12 cellular contexts compared by ENCODE assay signal in genomic region chr2:42172020-42172419, GRCh38. TPM values are rescaled to one million over a fixed set of nuclear protein-coding genes. Genes with fewer than 3 reads are reported as not detected.
A peak's percentile ranks its signal among the peaks of the same experiment; 100 is the strongest.
DNase-seq lines count a peak whose midpoint lies in the region; ATAC-seq and TF ChIP-seq lines count a peak whose summit lies in the region.
"Had no signal": no experiment of that assay in that cellular context is flagged by ENCODE, and none has a peak within 500 bp of the region (broad histone marks: within the 10 kb centered on the region; RNA-seq: fewer than 3 reads in every experiment).

No MANE protein-coding gene starts in this region.

- DNase-seq in HAP-1 (ENCODE audit: low spot score in 2 of 2): no peak
- no peak for DNase-seq in colonic mucosa
- DNase-seq in mesothelial cell of epicardium (ENCODE audit: low spot score in 2 of 2, unreplicated experiment in 2 of 2): no peak
- DNase-seq in progenitor cell of endocrine pancreas (ENCODE audit: low spot score, unreplicated experiment): no peak
- no peak for DNase-seq in GM19238 (ENCODE audit: insufficient read length, low spot score)
- DNase-seq in Right ventricle myocardium superior: no peak
- DNase-seq: activated T-cell treated with anti-CD3 and anti-CD28 coated beads, Interleukin-2, amount 50 U/mL, for 48 hours; NK-92 treated with Interleukin-12 subunit alpha and Interleukin-12 subunit beta, amount 100 ng/mL, for 24 hours; stimulated activated CD4-positive, alpha-beta T cell treated with anti-CD3 and anti-CD28 coated beads, Interleukin-2, amount 100 ng/mL, for 48 hours; substantia nigra had no signal

- peak overlapping the region in 1 of 2 donors; percentile 95 for H3K9ac ChIP-seq in colonic mucosa (ENCODE audit: low read depth in 2 of 2, low read length in 2 of 2)

- H3K36me3 Mint-ChIP-seq in mesothelial cell of epicardium (peaks cover 3% of the 10 kb centered on the region), progenitor cell of endocrine pancreas (ENCODE audit: insufficient read depth) (peaks cover 3% of the 10 kb centered on the region)

- H3K79me2 ChIP-seq in ACC112 (ENCODE audit: control insufficient read depth, insufficient read depth, low read length, unreplicated experiment): peaks cover 63% of the 10 kb centered on the region

- H3K9me3 ChIP-seq in HAP-1 (no peaks in the 10 kb centered on the region), colonic mucosa (no peaks in the 10 kb centered on the region)

- in situ Hi-C loops in HAP-1 (cut with MboI; ENCODE audit: low sequenced_read_pairs): no loop called here

- ATAC-seq in Right ventricle myocardium superior (ENCODE audit: poor library complexity) (no peak), GM21528 (IDR thresholded peaks at IDR 0.05; ENCODE audit: low FRiP score, unreplicated experiment) (no peak)

- no peak for TF ChIP-seq CTCF in colonic mucosa (IDR thresholded peaks at IDR 0.05)
- TF ChIP-seq CTCF in mesothelial cell of epicardium (IDR thresholded peaks at IDR 0.05; ENCODE audit: unreplicated experiment): no peak
- no peak for TF ChIP-seq CTCF in progenitor cell of endocrine pancreas (IDR thresholded peaks at IDR 0.05; ENCODE audit: unreplicated experiment)

- no peak overlapping the region for H3K27ac ChIP-seq in ACC112 (ENCODE audit: low read depth, low read length)
- peak overlapping the region; percentile 12 for H3K27ac ChIP-seq in colonic mucosa

- peak overlapping the region; percentile 39 for H3K27ac Mint-ChIP-seq in mesothelial cell of epicardium
- no peak overlapping the region for H3K27ac Mint-ChIP-seq in progenitor cell of endocrine pancreas

- H3K36me3 ChIP-seq in ACC112 (ENCODE audit: insufficient read depth, low read length) (peaks cover 4% of the 10 kb centered on the region; the same call in 1 of the 2 replicates), HAP-1 (replicated peaks) (no peaks in the 10 kb centered on the region), colonic mucosa (no peaks in the 10 kb centered on the region)

- no peak overlapping the region for H2AFZ ChIP-seq in ACC112 (ENCODE audit: low read length, unreplicated experiment)

- H3K27me3 Mint-ChIP-seq in mesothelial cell of epicardium (ENCODE audit: low read depth): no peaks in the 10 kb centered on the region
- no peaks in the 10 kb centered on the region for H3K27me3 Mint-ChIP-seq in progenitor cell of endocrine pancreas

- intact Hi-C loops in colonic mucosa (cut with DNase I) (no loop called here), Right ventricle myocardium superior (cut with DNase I) (loop anchor here (10.0 kb wide), 1 partner anchor 67 kb away; no protein-coding TSS in a partner anchor)

- H3K4me1 Mint-ChIP-seq in mesothelial cell of epicardium: peaks cover 25% of the 10 kb centered on the region
- peaks cover 1% of the 10 kb centered on the region for H3K4me1 Mint-ChIP-seq in progenitor cell of endocrine pancreas (ENCODE audit: low read depth)

- no peaks in the 10 kb centered on the region for H3K27me3 ChIP-seq in ACC112 (ENCODE audit: insufficient read depth, low read length)
- no peaks in the 10 kb centered on the region for H3K27me3 ChIP-seq in HAP-1 (ENCODE audit: low read depth)
- H3K27me3 ChIP-seq in colonic mucosa: no peaks in the 10 kb centered on the region

- H3K9me3 Mint-ChIP-seq in mesothelial cell of epicardium: no peaks in the 10 kb centered on the region
- H3K9me3 Mint-ChIP-seq in progenitor cell of endocrine pancreas (ENCODE audit: low read depth): no peaks in the 10 kb centered on the region

- H3K4me1 ChIP-seq in ACC112 (ENCODE audit: control insufficient read depth, insufficient read depth, low read length, unreplicated experiment): peaks cover 22% of the 10 kb centered on the region
- peaks cover 31% of the 10 kb centered on the region for H3K4me1 ChIP-seq in HAP-1
- H3K4me1 ChIP-seq in colonic mucosa: no peaks in the 10 kb centered on the region

- no peak overlapping the region for H3K4me3 Mint-ChIP-seq in mesothelial cell of epicardium
- no peak overlapping the region for H3K4me3 Mint-ChIP-seq in progenitor cell of endocrine pancreas (ENCODE audit: low read depth)

- peak overlapping the region; percentile 94 for H3K4me3 ChIP-seq in ACC112 (ENCODE audit: low read depth, low read length)
- H3K4me3 ChIP-seq in HAP-1: peak overlapping the region; percentile 78
- H3K4me3 ChIP-seq in colonic mucosa: no peak overlapping the region

RNA-seq across cellular contexts. Expression of gene EML4, which starts 2.9 kb away (rescaled TPM):
- total RNA-seq in colonic mucosa: 100 to 1,000 TPM in 1 of 2 donors, 10 to 100 TPM in 1; 82.1 to 103 TPM
- 93.4 to 97.2 TPM (median 95.6 TPM) in 3 replicates for total RNA-seq in mesothelial cell of epicardium
- total RNA-seq in progenitor cell of endocrine pancreas: 75.7 and 79.1 TPM in 2 replicates
- total RNA-seq in Right ventricle myocardium superior: 4.4 TPM

Comparison
In these comparisons a context has a peak if more than half of its experiments do, and no peak if none do; other contexts are left out.
1. RNA of gene EML4, which starts 2.9 kb away (total RNA-seq): 82.1 to 103 TPM in colonic mucosa, 93.4 to 97.2 TPM in mesothelial cell of epicardium and 75.7 to 79.1 TPM in progenitor cell of endocrine pancreas; 4.4 TPM in Right ventricle myocardium superior (single experiment); every median in the first group is over 10 times any median in the second.